ENCODE assay signal across 35 cellular contexts in genomic region chr2:112773091-112773490, GRCh38. TPM values are rescaled to one million over a fixed set of nuclear protein-coding genes. Genes with fewer than 3 reads are reported as not detected.
"Had no signal": no experiment of that assay in that cellular context is flagged by ENCODE, and none has a peak within 500 bp of the region (broad histone marks: within the 10 kb centered on the region; RNA-seq: fewer than 3 reads in every experiment).

No MANE protein-coding gene starts in this region.

- H3K27me3 ChIP-seq: adrenal gland, body of pancreas, esophagus muscularis mucosa, gastroesophageal sphincter, heart right ventricle had no signal

- H3K27ac ChIP-seq: adrenal gland, body of pancreas, esophagus muscularis mucosa, gastroesophageal sphincter, heart right ventricle had no signal

- H3K4me1 ChIP-seq: adrenal gland, body of pancreas, gastroesophageal sphincter had no signal

- H3K36me3 ChIP-seq: adrenal gland, esophagus muscularis mucosa, gastroesophageal sphincter, heart right ventricle had no signal

- ATAC-seq: activated CD4-positive, alpha-beta T cell treated with anti-CD3 and anti-CD28 coated beads for 36 hours; activated CD8-positive, alpha-beta memory T cell treated with anti-CD3 and anti-CD28 coated beads, Interleukin-2, amount 10 ng/mL, durations not matched to agents 7 days and 5 days; activated CD8-positive, alpha-beta T cell treated with anti-CD3 and anti-CD28 coated beads, Interleukin-2, amount 10 ng/mL, durations not matched to agents 7 days and 5 days; activated naive CD8-positive, alpha-beta T cell treated with anti-CD3 and anti-CD28 coated beads, Interleukin-2, amount 50 U/mL, for 24 hours; body of pancreas; gastroesophageal sphincter; heart right ventricle had no signal

- H3K9me3 ChIP-seq: adrenal gland, body of pancreas, esophagus muscularis mucosa, gastroesophageal sphincter, heart right ventricle had no signal

- DNase-seq: activated CD4-positive, alpha-beta memory T cell treated with anti-CD3 and anti-CD28 coated beads for 36 hours; activated CD4-positive, alpha-beta T cell treated with anti-CD3 and anti-CD28 coated beads for 36 hours; activated CD4-positive, alpha-beta T cell treated with anti-CD3 and anti-CD28 coated beads, Interleukin-2, amount 10 ng/mL, durations not matched to agents 24 days and 14 days; activated CD4-positive, CD25-positive, alpha-beta regulatory T cell; activated CD4-positive, CD25-positive, alpha-beta regulatory T cell treated with anti-CD3 and anti-CD28 coated beads, Interleukin-2, amount 50 U/mL, for 72 hours; activated CD8-positive, alpha-beta memory T cell treated with anti-CD3 and anti-CD28 coated beads, Interleukin-2, amount 10 ng/mL, durations not matched to agents 7 days and 5 days; activated CD8-positive, alpha-beta memory T cell treated with anti-CD3 and anti-CD28 coated beads, Interleukin-2, amount 50 U/mL, for 4 hours; activated CD8-positive, alpha-beta T cell treated with anti-CD3 and anti-CD28 coated beads, Interleukin-2, amount 10 ng/mL, durations not matched to agents 7 days and 5 days; activated effector memory CD4-positive, alpha-beta T cell treated with anti-CD3 and anti-CD28 coated beads, Interleukin-2, amount 50 U/mL, for 16 hours; activated naive CD4-positive, alpha-beta T cell treated with anti-CD3 and anti-CD28 coated beads for 36 hours; activated naive CD8-positive, alpha-beta T cell treated with anti-CD3 and anti-CD28 coated beads for 36 hours; activated naive CD8-positive, alpha-beta T cell treated with anti-CD3 and anti-CD28 coated beads, Interleukin-2, amount 50 U/mL, for 24 hours; activated T-cell treated with anti-CD3 and anti-CD28 coated beads, Interleukin-2, amount 50 U/mL, for 1 hour; activated T-cell treated with anti-CD3 and anti-CD28 coated beads, Interleukin-2, amount 50 U/mL, for 48 hours; adrenal gland; amygdala; aorta; body of pancreas; caudate nucleus; cortex of kidney; dermis blood vessel endothelial cell; effector CD8-positive, alpha-beta T cell; erythroblast; foreskin melanocyte; heart right ventricle; T-helper 2 cell had no signal

- H3K4me3 ChIP-seq: adrenal gland, body of pancreas, esophagus muscularis mucosa, gastroesophageal sphincter, heart right ventricle had no signal

RNA-seq across cellular contexts. Expression of gene IL1A, which starts 11.2 kb away (rescaled TPM):
- total RNA-seq: activated CD8-positive, alpha-beta T cell treated with anti-CD3 and anti-CD28 coated beads, Interleukin-2, amount 10 ng/mL, durations not matched to agents 7 days and 5 days; body of pancreas; chondrocyte; gastroesophageal sphincter; heart right ventricle had no signal
- polyA plus RNA-seq: aorta had no signal

RNA-seq across cellular contexts. Expression of gene NT5DC4, which starts 52.3 kb away (rescaled TPM):
- total RNA-seq: activated CD4-positive, alpha-beta memory T cell treated with anti-CD3 and anti-CD28 coated beads for 36 hours; activated CD4-positive, alpha-beta T cell treated with anti-CD3 and anti-CD28 coated beads for 36 hours; activated CD4-positive, alpha-beta T cell treated with anti-CD3 and anti-CD28 coated beads, Interleukin-2, amount 10 ng/mL, durations not matched to agents 24 days and 14 days; activated CD8-positive, alpha-beta memory T cell treated with anti-CD3 and anti-CD28 coated beads for 36 hours; activated CD8-positive, alpha-beta memory T cell treated with anti-CD3 and anti-CD28 coated beads, Interleukin-2, amount 10 ng/mL, durations not matched to agents 7 days and 5 days; activated CD8-positive, alpha-beta T cell treated with anti-CD3 and anti-CD28 coated beads, Interleukin-2, amount 10 ng/mL, durations not matched to agents 7 days and 5 days; activated naive CD4-positive, alpha-beta T cell treated with anti-CD3 and anti-CD28 coated beads for 36 hours; activated naive CD8-positive, alpha-beta T cell treated with anti-CD3 and anti-CD28 coated beads for 36 hours; activated T-helper 1 cell treated with anti-CD3 and anti-CD28 coated beads, Interleukin-12 subunit alpha, Interleukin-12 subunit beta, Interleukin-2, Interleukin-4 antibody, amounts not matched to agents 30 ng/mL and 10 ng/mL and 1 ng/mL, durations not matched to agents 14 hours and 24 hours and 36 hours; activated T-helper 2 cell treated with anti-CD3 and anti-CD28 coated beads, Interferon-gamma antibody, Interleukin-2, Interleukin-4, amounts not matched to agents 10 μg/mL and 5 μg/mL and 100 μg/mL, durations not matched to agents 14 hours and 24 hours and 36 hours; body of pancreas; chondrocyte; dermis blood vessel endothelial cell; endothelial cell of umbilical vein; esophagus muscularis mucosa; glomerular endothelial cell; T-helper 1 cell treated with Interleukin-12 subunit alpha and Interleukin-12 subunit beta and Interleukin-4 antibody, amounts not matched to agents 30 ng/mL and 1 ng/mL, for 36 hours had no signal
- polyA plus RNA-seq: aorta, endothelial cell of umbilical vein, heart right ventricle had no signal
